Comparison of ENCODE assay signal across 8 cellular contexts in genomic region chr5:72107874-72108199, GRCh38. TPM values are rescaled to one million over a fixed set of nuclear protein-coding genes. Genes with fewer than 3 reads are reported as not detected.
DNase-seq lines count a peak whose midpoint lies in the region; ATAC-seq and TF ChIP-seq lines count a peak whose summit lies in the region.

No MANE protein-coding gene starts in this region.

- POLR2A ChIA-PET in activated CD8-positive, alpha-beta T cell treated with anti-CD3 and anti-CD28 coated beads, Interleukin-2, amount 10 ng/mL, durations not matched to agents 7 days and 5 days (lab: Charles Lee) = no interaction called here

- no peaks in the 10 kb centered on the region for H3K27me3 ChIP-seq in BLaER1 treated with 17β-estradiol and CSF1 and Interleukin-3, amounts not matched to agents 10 nM and 100 nM
- H3K27me3 ChIP-seq in left ventricle myocardium inferior (ENCODE audit: low read depth) (no peaks in the 10 kb centered on the region), gastrocnemius medialis (peaks cover 5 to 26% (median 19%) of the 10 kb centered on the region in 3 donors)

- peaks cover 59% of the 10 kb centered on the region for H3K27me3 Mint-ChIP-seq in activated CD8-positive, alpha-beta T cell treated with anti-CD3 and anti-CD28 coated beads, Interleukin-2, amount 10 ng/mL, durations not matched to agents 7 days and 5 days (ENCODE audit: low read depth)

- no peak for DNase-seq in activated CD8-positive, alpha-beta T cell treated with anti-CD3 and anti-CD28 coated beads, Interleukin-2, amount 10 ng/mL, durations not matched to agents 7 days and 5 days
- DNase-seq in left ventricle myocardium inferior (no peak), gastrocnemius medialis (no peak), cerebellar nuclear complex (lab: John Stamatoyannopoulos, UW) (no peak)
- no peak for DNase-seq in activated CD4-positive, CD25-positive, alpha-beta regulatory T cell treated with anti-CD3 and anti-CD28 coated beads, Interleukin-2, amount 50 U/mL, for 72 hours

- intact Hi-C loops in left ventricle myocardium inferior (cut with micrococcal nuclease) (loop anchor here (10.0 kb wide), 1 partner anchor 323 kb away; no protein-coding TSS in a partner anchor), gastrocnemius medialis (cut with DNase I; ENCODE audit: low total_unique reads) (no loop called here)

- TF ChIP-seq CTCF in left ventricle myocardium inferior (IDR thresholded peaks at IDR 0.05; ENCODE audit: borderline replicate concordance) (no peak), gastrocnemius medialis (IDR thresholded peaks at IDR 0.05 in 4 of 5, conservative IDR thresholded peaks at IDR 0.05 in 1 of 5) (no peak)

- H3K36me3 ChIP-seq in BLaER1 treated with 17β-estradiol and CSF1 and Interleukin-3, amounts not matched to agents 10 nM and 100 nM = 0 out of 22 replicates have a peak, but pooled peaks cover 0 to 4% (median 0%) of the 10 kb centered on the region in 11 experiments
- H3K36me3 ChIP-seq in left ventricle myocardium inferior = no peaks in the 10 kb centered on the region
- H3K36me3 ChIP-seq in gastrocnemius medialis = no peaks in the 10 kb centered on the region

- no peaks in the 10 kb centered on the region for H3K36me3 Mint-ChIP-seq in activated CD8-positive, alpha-beta T cell treated with anti-CD3 and anti-CD28 coated beads, Interleukin-2, amount 10 ng/mL, durations not matched to agents 7 days and 5 days (ENCODE audit: low read depth)

- peak overlapping the region in 10 of 11 experiments; percentile 5 to 91 (median 86); a peak in 18 of 22 replicates for H3K27ac ChIP-seq in BLaER1 treated with 17β-estradiol and CSF1 and Interleukin-3, amounts not matched to agents 10 nM and 100 nM
- peak overlapping the region; percentile 89 for H3K27ac ChIP-seq in left ventricle myocardium inferior (replicated peaks)
- H3K27ac ChIP-seq in gastrocnemius medialis = peak overlapping the region; percentile 61 to 75 (median 66)

- peak overlapping the region; percentile 16 to 93 (median 87); a peak in 21 of 22 replicates for H3K9ac ChIP-seq in BLaER1 treated with 17β-estradiol and CSF1 and Interleukin-3, amounts not matched to agents 10 nM and 100 nM

- H3K9me3 Mint-ChIP-seq in activated CD8-positive, alpha-beta T cell treated with anti-CD3 and anti-CD28 coated beads, Interleukin-2, amount 10 ng/mL, durations not matched to agents 7 days and 5 days (ENCODE audit: insufficient read depth) = no peaks in the 10 kb centered on the region

- peaks cover 0 to 26% (median 0%) of the 10 kb centered on the region in 11 experiments; a peak in 4 of 22 replicates for H4K20me1 ChIP-seq in BLaER1 treated with 17β-estradiol and CSF1 and Interleukin-3, amounts not matched to agents 10 nM and 100 nM

- peaks cover 12% of the 10 kb centered on the region for H3K4me1 Mint-ChIP-seq in activated CD8-positive, alpha-beta T cell treated with anti-CD3 and anti-CD28 coated beads, Interleukin-2, amount 10 ng/mL, durations not matched to agents 7 days and 5 days (ENCODE audit: low read depth)

- CTCF ChIA-PET in activated CD8-positive, alpha-beta T cell treated with anti-CD3 and anti-CD28 coated beads, Interleukin-2, amount 10 ng/mL, durations not matched to agents 7 days and 5 days (lab: Charles Lee) = no interaction called here

- in situ Hi-C loops in gastrocnemius medialis (cut with MboI; ENCODE audit: low sequenced_read_pairs in 4 of 4) = no loop called here

- TF ChIP-seq POLR2A in gastrocnemius medialis (IDR thresholded peaks at IDR 0.05) = no peak

- H3K4me2 ChIP-seq in BLaER1 treated with 17β-estradiol and CSF1 and Interleukin-3, amounts not matched to agents 10 nM and 100 nM = peak overlapping the region; percentile 76 to 94 (median 86)

- H3K9me3 ChIP-seq in BLaER1 treated with 17β-estradiol and CSF1 and Interleukin-3, amounts not matched to agents 10 nM and 100 nM (replicated peaks in 1 of 11) = no peaks in the 10 kb centered on the region
- H3K9me3 ChIP-seq in left ventricle myocardium inferior (replicated peaks) = peaks cover 12% of the 10 kb centered on the region
- no peaks in the 10 kb centered on the region for H3K9me3 ChIP-seq in gastrocnemius medialis

- H3K4me3 Mint-ChIP-seq in activated CD8-positive, alpha-beta T cell treated with anti-CD3 and anti-CD28 coated beads, Interleukin-2, amount 10 ng/mL, durations not matched to agents 7 days and 5 days = peak overlapping the region; percentile 28

- no peak overlapping the region for H3K27ac Mint-ChIP-seq in activated CD8-positive, alpha-beta T cell treated with anti-CD3 and anti-CD28 coated beads, Interleukin-2, amount 10 ng/mL, durations not matched to agents 7 days and 5 days

- peak overlapping the region; percentile 88 to 96 (median 92) for H3K4me3 ChIP-seq in BLaER1 treated with 17β-estradiol and CSF1 and Interleukin-3, amounts not matched to agents 10 nM and 100 nM
- H3K4me3 ChIP-seq in left ventricle myocardium inferior (peak overlapping the region; percentile 92), gastrocnemius medialis (peak overlapping the region; percentile 61 to 73 (median 68))

- ATAC-seq in HG02642 (IDR thresholded peaks at IDR 0.05; ENCODE audit: poor library complexity, unreplicated experiment) (peak; percentile 46), gastrocnemius medialis (peak in 1 of 2 donors; percentile 13), HG03108 (IDR thresholded peaks at IDR 0.05; ENCODE audit: unreplicated experiment) (no peak)
- ATAC-seq in activated CD8-positive, alpha-beta T cell treated with anti-CD3 and anti-CD28 coated beads, Interleukin-2, amount 10 ng/mL, durations not matched to agents 7 days and 5 days = peak; percentile 36

- peaks cover 9 to 25% (median 21%) of the 10 kb centered on the region in 10 experiments for H3K4me1 ChIP-seq in BLaER1 treated with 17β-estradiol and CSF1 and Interleukin-3, amounts not matched to agents 10 nM and 100 nM
- H3K4me1 ChIP-seq in left ventricle myocardium inferior = peaks cover 57% of the 10 kb centered on the region
- H3K4me1 ChIP-seq in gastrocnemius medialis = peaks cover 0 to 12% of the 10 kb centered on the region in 2 donors

RNA-seq across cellular contexts. Expression of gene MAP1B, which starts 0.6 kb away (rescaled TPM):
- total RNA-seq in activated CD8-positive, alpha-beta T cell treated with anti-CD3 and anti-CD28 coated beads, Interleukin-2, amount 10 ng/mL, durations not matched to agents 7 days and 5 days = under 1 TPM in 1 of 2 experiments, not detected in 1; 0.03 TPM
- total RNA-seq in left ventricle myocardium inferior (73.2 TPM), gastrocnemius medialis (100 to 1,000 TPM in 2 of 4 donors, 10 to 100 TPM in 2; 44.2 to 120 (median 83.4) TPM)

Comparison
In these comparisons a context has a peak if more than half of its experiments do, and no peak if none do; other contexts are left out.
1. RNA of gene MAP1B, which starts 0.6 kb away (total RNA-seq): 44.2 to 120 TPM in gastrocnemius medialis and 73.2 TPM in left ventricle myocardium inferior (single experiment); 0.03 TPM in activated CD8-positive, alpha-beta T cell treated with anti-CD3 and anti-CD28 coated beads, Interleukin-2, amount 10 ng/mL, durations not matched to agents 7 days and 5 days; every median in the first group is over 10 times any median in the second.
2. Peak in every context shown above with its lines, with median percentiles within 50 percentile points of each other: H3K27ac ChIP-seq and H3K4me3 ChIP-seq.